ENCODE assay signal across 20 cellular contexts in the genomic region with DNA sequence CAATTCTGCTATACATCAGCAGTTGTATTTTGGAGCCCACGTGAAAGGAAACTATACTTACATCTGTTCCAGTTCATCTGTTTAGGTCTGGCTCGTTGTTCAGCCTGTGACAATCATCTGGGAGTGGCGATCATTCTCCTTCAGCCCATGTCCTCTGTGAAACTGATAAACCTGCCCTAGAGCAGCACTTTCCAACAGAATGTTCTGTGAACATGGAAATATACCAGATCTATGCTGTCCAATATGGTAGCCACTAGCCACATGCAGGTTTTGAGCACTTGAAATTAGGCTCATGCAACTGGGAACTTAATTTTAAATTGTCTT.
DNase-seq lines count a peak whose midpoint lies in the region; ATAC-seq and TF ChIP-seq lines count a peak whose summit lies in the region.
"Had no signal": no experiment of that assay in that cellular context is flagged by ENCODE, and none has a peak within 500 bp of the region (broad histone marks: within the 10 kb centered on the region; RNA-seq: fewer than 3 reads in every experiment).

No MANE protein-coding gene starts in this region.

- peak overlapping the region; percentile 67 for H3K27ac Mint-ChIP-seq in T-helper 1 cell treated with Interleukin-12 subunit alpha and Interleukin-12 subunit beta and Interleukin-4 antibody, amounts not matched to agents 30 μg/mL and 1 μg/mL, for 36 hours
- H3K27ac Mint-ChIP-seq: activated CD4-positive, alpha-beta T cell treated with anti-CD3 and anti-CD28 coated beads for 36 hours; CD14-positive monocyte; stimulated activated memory B cell treated with anti-CD40 and anti-IgM and Interleukin-4, amounts not matched to agents 10 μg/mL and 1 μg/mL and 100 μg/mL, for 72 hours; T-helper 17 cell had no signal

- H3K4me1 Mint-ChIP-seq in T-helper 1 cell treated with Interleukin-12 subunit alpha and Interleukin-12 subunit beta and Interleukin-4 antibody, amounts not matched to agents 30 μg/mL and 1 μg/mL, for 36 hours (ENCODE audit: low read depth): peaks cover 29% of the 10 kb centered on the region
- H3K4me1 Mint-ChIP-seq: activated CD4-positive, alpha-beta T cell treated with anti-CD3 and anti-CD28 coated beads for 36 hours; T-helper 17 cell had no signal

- DNase-seq in T-helper 1 cell (no peak), erythroblast (lab: John Stamatoyannopoulos, UW) (peak; percentile 30 to 71), globus pallidus (ENCODE audit: low spot score) (no peak), cerebellar nuclear complex (lab: John Stamatoyannopoulos, UW) (no peak), hypothalamus (lab: John Stamatoyannopoulos, UW) (no peak)
- DNase-seq: activated CD4-positive, alpha-beta T cell treated with anti-CD3 and anti-CD28 coated beads for 36 hours; adrenal gland; DMS79 treated with DMSO at 0.1 percent for 48 hours; gastrocnemius medialis; islet precursor cell; midbrain; NCI-H2081; NCI-H69; nucleus accumbens; T-helper 17 cell had no signal

- ATAC-seq in GM21390 (IDR thresholded peaks at IDR 0.05; ENCODE audit: unreplicated experiment): peak; percentile 9
- peak; percentile 26 for ATAC-seq in HG03025 (IDR thresholded peaks at IDR 0.05; ENCODE audit: low FRiP score, unreplicated experiment)
- ATAC-seq: gastrocnemius medialis; stimulated activated memory B cell treated with anti-CD40 and anti-IgM and Interleukin-4, amounts not matched to agents 10 μg/mL and 1 μg/mL and 100 μg/mL, for 72 hours; T-helper 17 cell had no signal

- H3K9me3 Mint-ChIP-seq in T-helper 1 cell treated with Interleukin-12 subunit alpha and Interleukin-12 subunit beta and Interleukin-4 antibody, amounts not matched to agents 30 μg/mL and 1 μg/mL, for 36 hours: peaks cover 3% of the 10 kb centered on the region
- H3K9me3 Mint-ChIP-seq: stimulated activated memory B cell treated with anti-CD40 and anti-IgM and Interleukin-4, amounts not matched to agents 10 μg/mL and 1 μg/mL and 100 μg/mL, for 72 hours had no signal

- H3K27me3 Mint-ChIP-seq in T-helper 1 cell treated with Interleukin-12 subunit alpha and Interleukin-12 subunit beta and Interleukin-4 antibody, amounts not matched to agents 30 μg/mL and 1 μg/mL, for 36 hours (ENCODE audit: low read depth): no peaks in the 10 kb centered on the region
- H3K27me3 Mint-ChIP-seq: stimulated activated memory B cell treated with anti-CD40 and anti-IgM and Interleukin-4, amounts not matched to agents 10 μg/mL and 1 μg/mL and 100 μg/mL, for 72 hours had no signal

- H3K36me3 Mint-ChIP-seq in T-helper 1 cell treated with Interleukin-12 subunit alpha and Interleukin-12 subunit beta and Interleukin-4 antibody, amounts not matched to agents 30 μg/mL and 1 μg/mL, for 36 hours (ENCODE audit: low read depth): peaks cover 10% of the 10 kb centered on the region
- H3K36me3 Mint-ChIP-seq: CD14-positive monocyte had no signal

- no peak for TF ChIP-seq POLR2A in erythroblast (IDR thresholded peaks at IDR 0.05; ENCODE audit: low read length)

- no peak overlapping the region for H3K4me3 Mint-ChIP-seq in T-helper 1 cell treated with Interleukin-12 subunit alpha and Interleukin-12 subunit beta and Interleukin-4 antibody, amounts not matched to agents 30 μg/mL and 1 μg/mL, for 36 hours
- H3K4me3 Mint-ChIP-seq: activated CD4-positive, alpha-beta T cell treated with anti-CD3 and anti-CD28 coated beads for 36 hours; CD14-positive monocyte; stimulated activated memory B cell treated with anti-CD40 and anti-IgM and Interleukin-4, amounts not matched to agents 10 μg/mL and 1 μg/mL and 100 μg/mL, for 72 hours; T-helper 17 cell had no signal

Comparison
In these comparisons a context has a peak if more than half of its experiments do, and no peak if none do; other contexts are left out.
1. DNase-seq: peak in erythroblast (2 of 2); none in T-helper 1 cell (0 of 5), globus pallidus (single experiment), cerebellar nuclear complex (0 of 2) and hypothalamus (0 of 51).